1 cellular context compared by ENCODE assay signal in genomic region chr10:3067859-3068179, GRCh38.
TF ChIP-seq lines count a peak whose summit lies in the region.

No MANE protein-coding gene starts in this region.

TF ChIP-seq in H1, 55 proteins besides CTCF, POLR2A, EP300 and RAD21:
- TF ChIP-seq, protein P1, sequence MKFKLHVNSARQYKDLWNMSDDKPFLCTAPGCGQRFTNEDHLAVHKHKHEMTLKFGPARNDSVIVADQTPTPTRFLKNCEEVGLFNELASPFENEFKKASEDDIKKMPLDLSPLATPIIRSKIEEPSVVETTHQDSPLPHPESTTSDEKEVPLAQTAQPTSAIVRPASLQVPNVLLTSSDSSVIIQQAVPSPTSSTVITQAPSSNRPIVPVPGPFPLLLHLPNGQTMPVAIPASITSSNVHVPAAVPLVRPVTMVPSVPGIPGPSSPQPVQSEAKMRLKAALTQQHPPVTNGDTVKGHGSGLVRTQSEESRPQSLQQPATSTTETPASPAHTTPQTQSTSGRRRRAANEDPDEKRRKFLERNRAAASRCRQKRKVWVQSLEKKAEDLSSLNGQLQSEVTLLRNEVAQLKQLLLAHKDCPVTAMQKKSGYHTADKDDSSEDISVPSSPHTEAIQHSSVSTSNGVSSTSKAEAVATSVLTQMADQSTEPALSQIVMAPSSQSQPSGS (IDR thresholded peaks at IDR 0.05; ENCODE audit: low read length): no peak
- no peak for TF ChIP-seq EZH2 (IDR thresholded peaks at IDR 0.05; ENCODE audit: low read depth, low read length, severe bottlenecking)
- TF ChIP-seq NRF1 (IDR thresholded peaks at IDR 0.05; ENCODE audit: low read depth, low read length): no peak
- no peak for TF ChIP-seq SAP30 (IDR thresholded peaks at IDR 0.05; ENCODE audit: insufficient read depth, insufficient replicate concordance, low read length)
- TF ChIP-seq KDM4A (IDR thresholded peaks at IDR 0.05; ENCODE audit: low read depth, low read length, severe bottlenecking): peak; percentile 84
- TF ChIP-seq CHD1 (IDR thresholded peaks at IDR 0.05; ENCODE audit: low read depth, low read length): no peak
